ENCODE assay signal across 19 cellular contexts in the genomic region with DNA sequence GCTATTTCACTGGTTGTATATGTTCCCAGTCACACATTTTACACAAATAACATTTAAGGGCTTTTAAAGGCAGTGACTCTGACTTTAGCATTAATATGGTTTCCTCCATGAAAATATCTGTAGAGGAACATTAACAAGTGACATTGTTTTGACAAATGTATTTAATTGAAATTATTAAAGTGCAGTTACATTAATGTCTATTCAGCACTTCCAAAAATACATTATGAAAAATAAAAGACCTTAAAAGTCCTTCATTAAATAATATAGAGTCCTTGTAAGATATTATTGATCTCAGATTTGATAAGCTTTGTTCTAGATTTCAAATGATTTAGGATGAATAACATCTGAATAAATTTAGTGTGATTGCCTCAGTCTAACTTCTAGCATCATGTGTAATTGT.
DNase-seq lines count a peak whose midpoint lies in the region; ATAC-seq, FAIRE-seq and TF ChIP-seq lines count a peak whose summit lies in the region.
"Had no signal": no experiment of that assay in that cellular context is flagged by ENCODE, and none has a peak within 500 bp of the region (broad histone marks: within the 10 kb centered on the region; RNA-seq: fewer than 3 reads in every experiment).

No MANE protein-coding gene starts in this region.

- H3K9me1 ChIP-seq in K562 (ENCODE audit: control insufficient read depth, insufficient read depth, low read length): no peaks in the 10 kb centered on the region

- no peak overlapping the region for H3K27ac ChIP-seq in HepG2 (ENCODE audit: extremely low read length, insufficient read depth, low read length)
- no peak overlapping the region for H3K27ac ChIP-seq in right lobe of liver
- H3K27ac ChIP-seq in K562 (ENCODE audit: extremely low read depth, low read depth, low read length): no peak overlapping the region
- H3K27ac ChIP-seq: 22Rv1, BLaER1 had no signal

- H3K4me2 ChIP-seq in HepG2 (ENCODE audit: low read depth, low read length) (no peak overlapping the region), K562 (ENCODE audit: insufficient read depth, low read length) (no peak overlapping the region)
- H3K4me2 ChIP-seq: BLaER1 had no signal

- POLR2A ChIA-PET in HepG2 (lab: Yijun Ruan, JAX) (no interaction called here), K562 (lab: Yijun Ruan, JAX) (no interaction called here)

- H3K79me2 ChIP-seq in HepG2 (ENCODE audit: insufficient read depth, low read length) (no peaks in the 10 kb centered on the region), K562 (ENCODE audit: control insufficient read depth, insufficient read depth, low read length) (no peaks in the 10 kb centered on the region)

- H4K20me1 ChIP-seq in HepG2 (ENCODE audit: insufficient read depth, low read length): no peaks in the 10 kb centered on the region
- H4K20me1 ChIP-seq in K562 (replicated peaks; ENCODE audit: control insufficient read depth, insufficient read depth, low read length): no peaks in the 10 kb centered on the region
- H4K20me1 ChIP-seq: BLaER1 had no signal

- H3K4me1 ChIP-seq in HepG2 (ENCODE audit: insufficient read depth, low read length) (no peaks in the 10 kb centered on the region), right lobe of liver (no peaks in the 10 kb centered on the region), K562 (replicated peaks in 1 of 2; ENCODE audit: control insufficient read depth in 2 of 2, insufficient read depth in 2 of 2, low read length in 2 of 2) (no peaks in the 10 kb centered on the region)
- H3K4me1 ChIP-seq: BE2C, BLaER1 had no signal

- H3K9ac ChIP-seq in HepG2 (ENCODE audit: insufficient read depth, low read depth, low read length): no peak overlapping the region
- no peak overlapping the region for H3K9ac ChIP-seq in K562 (ENCODE audit: insufficient read depth in 1 of 2, low read depth in 2 of 2, low read length in 2 of 2)
- H3K9ac ChIP-seq: BLaER1 had no signal

- in situ Hi-C loops in HepG2 (cut with HindIII; ENCODE audit: extremely low pct_ligation_motif_present, low pct_unique_long_range_greater_than_20kb) (no loop called here), K562 (cut with MboI) (no loop called here)

- CTCF ChIA-PET in HepG2 (lab: Yijun Ruan, JAX; ENCODE audit: low intra/inter-chr PET ratio, low total read pairs): no interaction called here
- CTCF ChIA-PET in K562 (lab: Yijun Ruan, JAX; ENCODE audit: low intra/inter-chr PET ratio): no interaction called here

- H2AFZ ChIP-seq in HepG2 (ENCODE audit: low read length): no peak overlapping the region
- no peak overlapping the region for H2AFZ ChIP-seq in K562 (ENCODE audit: low read depth, low read length)

- TF ChIP-seq RAD21 in HepG2 (CRISPR knock-in tag; IDR thresholded peaks at IDR 0.05) (no peak), K562 (CRISPR knock-in tag; conservative IDR thresholded peaks at IDR 0.05 in 1 of 2, IDR thresholded peaks at IDR 0.05 in 1 of 2) (no peak)

- TF ChIP-seq POLR2A in HepG2 (IDR thresholded peaks at IDR 0.05; ENCODE audit: insufficient read depth in 1 of 2, low read depth in 2 of 2, low read length in 2 of 2) (no peak), right lobe of liver (IDR thresholded peaks at IDR 0.05) (no peak), K562 (conservative IDR thresholded peaks at IDR 0.05) (no peak)

- TF ChIP-seq EP300 in HepG2 (IDR thresholded peaks at IDR 0.05; ENCODE audit: low read depth in 2 of 2, low read length in 2 of 2) (no peak), HepG2 (CRISPR knock-in tag; IDR thresholded peaks at IDR 0.05; ENCODE audit: borderline replicate concordance) (no peak), K562 (IDR thresholded peaks at IDR 0.05; ENCODE audit: low read length) (no peak)

- FAIRE-seq in HepG2 (lab: Jason Lieb, UNC): no peak
- FAIRE-seq in K562 (lab: Jason Lieb, UNC): no peak
- FAIRE-seq: G401.6, GM12891, GM19239 had no signal

- ATAC-seq in HepG2: no peak
- no peak for ATAC-seq in right lobe of liver
- no peak for ATAC-seq in K562

- H3K27me3 ChIP-seq in HepG2 (ENCODE audit: control insufficient read depth in 1 of 2, insufficient read depth in 2 of 2, low read length in 2 of 2): no peaks in the 10 kb centered on the region
- no peaks in the 10 kb centered on the region for H3K27me3 ChIP-seq in right lobe of liver
- no peaks in the 10 kb centered on the region for H3K27me3 ChIP-seq in K562 (ENCODE audit: control insufficient read depth in 2 of 2, insufficient read depth in 2 of 2, low read length in 2 of 2)
- H3K27me3 ChIP-seq: BE2C, BLaER1 had no signal

- H3K36me3 ChIP-seq in HepG2 (replicated peaks in 1 of 2; ENCODE audit: control insufficient read depth in 1 of 2, insufficient read depth in 2 of 2, low read length in 2 of 2): no peaks in the 10 kb centered on the region
- no peaks in the 10 kb centered on the region for H3K36me3 ChIP-seq in right lobe of liver
- H3K36me3 ChIP-seq in K562 (ENCODE audit: control insufficient read depth, insufficient read depth, low read length): no peaks in the 10 kb centered on the region
- H3K36me3 ChIP-seq: BE2C, BLaER1 had no signal

- H3K9me3 ChIP-seq in HepG2 (ENCODE audit: low read length) (no peaks in the 10 kb centered on the region), right lobe of liver (no peaks in the 10 kb centered on the region), K562 (replicated peaks; ENCODE audit: control insufficient read depth, insufficient read depth, low read depth, low read length) (no peaks in the 10 kb centered on the region)
- H3K9me3 ChIP-seq: BE2C, BLaER1 had no signal

- intact Hi-C loops in HepG2 (cut with micrococcal nuclease; ENCODE audit: unreplicated experiment) (no loop called here), right lobe of liver (cut with DNase I) (no loop called here), K562 (cut with micrococcal nuclease) (no loop called here)

- DNase-seq in HepG2 (ENCODE audit: low spot score) (no peak), right lobe of liver (no peak), K562 (ENCODE audit: extremely low read depth in 1 of 4, low spot score in 3 of 4) (no peak), activated T-cell treated with anti-CD3 and anti-CD28 coated beads for 4 hours (no peak)
- no peak for DNase-seq in activated CD4-positive, alpha-beta T cell treated with anti-CD3 and anti-CD28 coated beads, Interleukin-2, amount 50 U/mL, for 4 hours
- DNase-seq: ACHN; BE2C; C1 segment of cervical spinal cord; CD4-positive, alpha-beta memory T cell; CD4-positive, CD25-positive, alpha-beta regulatory T cell; CD8-positive, alpha-beta memory T cell; COR-L47; DMS79 treated with DMSO at 0.1 percent for 48 hours; GF-D8 had no signal

- no peak overlapping the region for H3K4me3 ChIP-seq in HepG2 (replicated peaks in 1 of 3; ENCODE audit: insufficient read depth in 1 of 3, low read depth in 2 of 3, low read length in 3 of 3)
- H3K4me3 ChIP-seq in right lobe of liver: no peak overlapping the region
- H3K4me3 ChIP-seq in K562: no peak overlapping the region
- H3K4me3 ChIP-seq: BLaER1 had no signal

- no peak for TF ChIP-seq CTCF in HepG2 (CRISPR knock-in tag; IDR thresholded peaks at IDR 0.05)
- no peak for TF ChIP-seq CTCF in right lobe of liver (IDR thresholded peaks at IDR 0.05)
- TF ChIP-seq CTCF in K562 (IDR thresholded peaks at IDR 0.05 in 2 of 3, conservative IDR thresholded peaks at IDR 0.05 in 1 of 3; ENCODE audit: insufficient read depth in 2 of 3, low read depth in 1 of 3, low read length in 3 of 3): no peak

- BruUV-seq in HepG2 (replicated peaks; lab: Mats Ljungman, UMichigan) (no TSS peak), K562 (replicated peaks; lab: Mats Ljungman, UMichigan) (no TSS peak)

TF ChIP-seq in HepG2, 621 proteins besides CTCF, POLR2A, EP300 and RAD21:
- peak; percentile 18 to 64; a peak in 2 of 4 replicates for TF ChIP-seq MAFK (conservative IDR thresholded peaks at IDR 0.05 in 1 of 2, IDR thresholded peaks at IDR 0.05 in 1 of 2; ENCODE audit: low read length in 2 of 2)
- peak; percentile 27; the same call in 1 of the 2 replicates for TF ChIP-seq MAFF (IDR thresholded peaks at IDR 0.05; ENCODE audit: low read depth, low read length)
- TF ChIP-seq, protein P1, sequence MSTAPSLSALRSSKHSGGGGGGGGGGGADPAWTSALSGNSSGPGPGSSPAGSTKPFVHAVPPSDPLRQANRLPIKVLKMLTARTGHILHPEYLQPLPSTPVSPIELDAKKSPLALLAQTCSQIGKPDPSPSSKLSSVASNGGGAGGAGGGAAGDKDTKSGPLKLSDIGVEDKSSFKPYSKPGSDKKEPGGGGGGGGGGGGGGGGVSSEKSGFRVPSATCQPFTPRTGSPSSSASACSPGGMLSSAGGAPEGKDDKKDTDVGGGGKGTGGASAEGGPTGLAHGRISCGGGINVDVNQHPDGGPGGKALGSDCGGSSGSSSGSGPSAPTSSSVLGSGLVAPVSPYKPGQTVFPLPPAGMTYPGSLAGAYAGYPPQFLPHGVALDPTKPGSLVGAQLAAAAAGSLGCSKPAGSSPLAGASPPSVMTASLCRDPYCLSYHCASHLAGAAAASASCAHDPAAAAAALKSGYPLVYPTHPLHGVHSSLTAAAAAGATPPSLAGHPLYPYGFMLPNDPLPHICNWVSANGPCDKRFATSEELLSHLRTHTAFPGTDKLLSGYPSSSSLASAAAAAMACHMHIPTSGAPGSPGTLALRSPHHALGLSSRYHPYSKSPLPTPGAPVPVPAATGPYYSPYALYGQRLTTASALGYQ (CRISPR knock-in tag; IDR thresholded peaks at IDR 0.05): no peak

TF ChIP-seq in K562, 482 proteins besides CTCF, POLR2A, EP300 and RAD21:
- TF ChIP-seq MAFG (tag; conservative IDR thresholded peaks at IDR 0.05): 0 out of 2 replicates have a peak, but pooled peaks have one; percentile 13
- peak; percentile 64 for TF ChIP-seq ZNF316 (IDR thresholded peaks at IDR 0.05)
- TF ChIP-seq TSC22D4 (tag; IDR thresholded peaks at IDR 0.05): no peak
- no peak for TF ChIP-seq MYC (IDR thresholded peaks at IDR 0.05; ENCODE audit: low read depth, low read length)
- no peak for TF ChIP-seq MYC (CRISPR knock-in tag; IDR thresholded peaks at IDR 0.05; ENCODE audit: borderline replicate concordance, low read depth)
- TF ChIP-seq TGIF2 (CRISPR knock-in tag; IDR thresholded peaks at IDR 0.05): no peak
- TF ChIP-seq C11orf30 (IDR thresholded peaks at IDR 0.05; ENCODE audit: low read depth): peak; percentile 22; the same call in 1 of the 2 replicates
